ENCODE assay signal across 20 cellular contexts in the genomic region with DNA sequence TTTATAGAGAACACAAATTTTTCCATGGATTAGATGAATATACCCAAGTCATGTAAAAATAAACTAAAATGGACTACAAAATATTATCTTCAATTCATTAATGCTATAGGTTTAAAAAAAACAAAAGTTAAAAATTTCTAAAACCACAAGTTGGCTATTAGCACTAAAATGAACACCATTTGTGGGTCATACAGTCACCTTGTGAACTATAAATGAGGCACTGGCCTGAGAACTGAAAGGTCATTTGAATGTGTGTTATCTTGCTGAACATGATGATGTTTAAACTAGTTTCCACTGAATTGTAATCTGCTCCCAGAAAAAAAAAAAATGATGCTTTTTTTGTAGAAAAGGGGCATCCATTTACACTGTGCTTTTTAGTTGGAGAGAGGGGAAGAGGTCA.
DNase-seq lines count a peak whose midpoint lies in the region; ATAC-seq lines count a peak whose summit lies in the region.
"Had no signal": no experiment of that assay in that cellular context is flagged by ENCODE, and none has a peak within 500 bp of the region (broad histone marks: within the 10 kb centered on the region; RNA-seq: fewer than 3 reads in every experiment).

No MANE protein-coding gene starts in this region.

- no peak for DNase-seq in EL
- DNase-seq in DMS79 (lab: John Stamatoyannopoulos, UW) = no peak
- no peak for DNase-seq in HuH-7 (ENCODE audit: low spot score)
- DNase-seq: activated CD4-positive, alpha-beta T cell treated with anti-CD3 and anti-CD28 coated beads for 4 hours; activated naive CD8-positive, alpha-beta T cell treated with anti-CD3 and anti-CD28 coated beads, Interleukin-2, amount 10 ng/mL, durations not matched to agents 7 days and 5 days; erythroblast; GF-D8; KBM-7; MV-4-11; NCI-H1694 treated with DMSO at 0.1 percent for 48 hours; NCI-H345; PC-9; stimulated activated naive CD8-positive, alpha-beta T cell treated with anti-CD3 and anti-CD28 coated beads, Interleukin-15, Interleukin-2, amounts not matched to agents 100 U/mL and 50 U/mL, for 24 hours; T-helper 1 cell; thyroid gland had no signal

- ATAC-seq in GM18870 (IDR thresholded peaks at IDR 0.05; ENCODE audit: unreplicated experiment) (peak; percentile 97), GM21447 (IDR thresholded peaks at IDR 0.05; ENCODE audit: unreplicated experiment) (peak; percentile 79), HG02973 (IDR thresholded peaks at IDR 0.05; ENCODE audit: unreplicated experiment) (peak; percentile 85), HG03520 (IDR thresholded peaks at IDR 0.05; ENCODE audit: unreplicated experiment) (peak; percentile 66), HG03442 (IDR thresholded peaks at IDR 0.05; ENCODE audit: unreplicated experiment) (no peak)
- ATAC-seq: stimulated activated naive CD8-positive, alpha-beta T cell treated with anti-CD3 and anti-CD28 coated beads, Interleukin-15, Interleukin-2, amounts not matched to agents 100 U/mL and 50 U/mL, for 24 hours had no signal
